ENCODE assay signal across 9 cellular contexts in the genomic region with DNA sequence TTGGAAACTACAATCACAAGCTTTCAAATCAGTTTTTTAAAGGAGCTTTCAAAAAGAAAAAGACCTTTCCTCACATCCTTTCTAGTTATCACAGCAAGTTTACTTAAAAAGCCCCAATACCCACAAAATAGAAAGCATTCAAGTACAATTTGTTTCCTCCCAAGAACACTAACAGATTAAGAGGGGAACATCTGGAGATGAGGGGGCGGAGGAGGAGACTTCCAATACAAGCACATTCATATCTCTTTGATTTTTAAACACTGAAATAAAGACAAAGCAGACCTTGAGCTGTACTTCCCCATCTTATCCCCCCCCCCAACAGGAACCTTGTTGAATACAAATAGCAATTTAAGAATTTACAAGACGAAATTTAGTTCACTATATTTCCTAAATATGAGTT. TPM values are rescaled to one million over a fixed set of nuclear protein-coding genes. Genes with fewer than 3 reads are reported as not detected.
DNase-seq lines count a peak whose midpoint lies in the region; ATAC-seq, FAIRE-seq and TF ChIP-seq lines count a peak whose summit lies in the region.
"Had no signal": no experiment of that assay in that cellular context is flagged by ENCODE, and none has a peak within 500 bp of the region (broad histone marks: within the 10 kb centered on the region; RNA-seq: fewer than 3 reads in every experiment).

No MANE protein-coding gene starts in this region.

- WGBS in A549 (ENCODE audit: missing lambda C conversion rate) = 39% methylated on average over 2 of the region's 2 CpGs

- FAIRE-seq in A549 (lab: Jason Lieb, UNC) = no peak
- FAIRE-seq: GM18507 had no signal

- peak overlapping the region; percentile 93 for H3K4me2 ChIP-seq in A549

- H3K36me3 ChIP-seq in brain microvascular endothelial cell (replicated peaks) (peaks cover 6% of the 10 kb centered on the region), mucosa of stomach (ENCODE audit: control insufficient read depth, insufficient read depth, low read length) (no peaks in the 10 kb centered on the region)

- H3K27ac ChIP-seq in A549 (peak overlapping the region; percentile 94 to 98; a peak in 5 of 6 replicates), brain microvascular endothelial cell (peak overlapping the region; percentile 98)

- H3K9ac ChIP-seq in mucosa of stomach (ENCODE audit: low read length) = peak overlapping the region; percentile 96

- no peaks in the 10 kb centered on the region for H3K27me3 ChIP-seq in brain microvascular endothelial cell (replicated peaks)
- no peaks in the 10 kb centered on the region for H3K27me3 ChIP-seq in mucosa of stomach (ENCODE audit: control insufficient read depth, insufficient read depth, low read length)

- DNase-seq in A549 (ENCODE audit: low read depth in 1 of 2, low spot score in 1 of 2) = no peak
- DNase-seq in HFF-Myc (ENCODE audit: extremely low read depth, low read depth) = no peak
- no peak for DNase-seq in brain microvascular endothelial cell
- DNase-seq in retina = no peak
- no peak for DNase-seq in HuH-7 (ENCODE audit: low spot score)
- no peak for DNase-seq in ureter (ENCODE audit: low spot score)
- DNase-seq in NCI-H446 (lab: John Stamatoyannopoulos, UW) = no peak

- in situ Hi-C loops in brain microvascular endothelial cell (cut with HindIII; ENCODE audit: low pct_ligation_motif_present, low sequenced_read_pairs) = no loop called here

- POLR2A ChIA-PET in A549 (lab: Yijun Ruan, JAX) = interaction anchor here (0.6 kb wide), 1 partner anchor 130 kb away, joined by 3 read pairs; no protein-coding TSS in a partner anchor

- H3K4me3 ChIP-seq in A549 = peak overlapping the region; percentile 84
- peak overlapping the region; percentile 99 for H3K4me3 ChIP-seq in HFF-Myc (replicated peaks; ENCODE audit: low read depth, low read length)
- H3K4me3 ChIP-seq in brain microvascular endothelial cell (ENCODE audit: low read depth, low read length) = peak overlapping the region; percentile 93
- peak overlapping the region; percentile 99 for H3K4me3 ChIP-seq in mucosa of stomach (ENCODE audit: low read length)

- TF ChIP-seq RAD21 in A549 (conservative IDR thresholded peaks at IDR 0.05 in 1 of 2, IDR thresholded peaks at IDR 0.05 in 1 of 2) = no peak

- TF ChIP-seq EP300 in A549 (IDR thresholded peaks at IDR 0.05) = no peak

- CTCF ChIA-PET in A549 (lab: Yijun Ruan, JAX) = interaction anchor here (1.6 to 3.2 kb wide), 3 partner anchors 26 to 232 kb away, joined by 5 to 24 read pairs (median 12); no protein-coding TSS in a partner anchor

- H3K4me1 ChIP-seq in A549 (peaks cover 39% of the 10 kb centered on the region), mucosa of stomach (ENCODE audit: control insufficient read depth, insufficient read depth, low read length) (peaks cover 22% of the 10 kb centered on the region)

- H3K9me3 ChIP-seq in A549 (no peaks in the 10 kb centered on the region), mucosa of stomach (ENCODE audit: control insufficient read depth, low read length) (no peaks in the 10 kb centered on the region)

- TF ChIP-seq POLR2A in A549 (IDR thresholded peaks at IDR 0.05; ENCODE audit: low read length) = no peak

- TF ChIP-seq CTCF in A549 (IDR thresholded peaks at IDR 0.05) = no peak
- TF ChIP-seq CTCF in HFF-Myc (IDR thresholded peaks at IDR 0.05; ENCODE audit: low read depth, low read length, missing control alignments) = no peak
- no peak for TF ChIP-seq CTCF in brain microvascular endothelial cell (IDR thresholded peaks at IDR 0.05; ENCODE audit: low read depth, low read length, missing control alignments)

- no peak for ATAC-seq in A549

TF ChIP-seq in A549, 52 proteins besides CTCF, POLR2A, EP300 and RAD21:
- TF ChIP-seq EHF (CRISPR knock-in tag; IDR thresholded peaks at IDR 0.05) = no peak
- 0 out of 2 replicates have a peak, but pooled peaks have one; percentile 41 for TF ChIP-seq TP53 (CRISPR knock-in tag; IDR thresholded peaks at IDR 0.05)
- no peak for TF ChIP-seq POLR2AphosphoS2 (conservative IDR thresholded peaks at IDR 0.05; ENCODE audit: low read length)
- TF ChIP-seq EHMT2 (IDR thresholded peaks at IDR 0.05; ENCODE audit: low read depth) = no peak

RNA-seq across cellular contexts. Expression of a gene that starts 2.0 kb away (rescaled TPM):
- 1,017 and 1,284 TPM in 2 replicates for polyA plus RNA-seq in A549 (2011; rRNA removed)
- polyA plus RNA-seq in A549 (2012; cell fraction: cytosol; rRNA removed) = 663 and 976 TPM in 2 replicates
- 278 and 353 TPM in 2 replicates for polyA plus RNA-seq in A549 (2012; cell fraction: nucleus; rRNA removed)
- polyA plus RNA-seq in A549 (2017; fragmentation: RNase III; extraction: RNeasy Plus Mini Kit Qiagen cat#74134 plus additional on column Dnase treatment) = 1,548 to 1,575 TPM (median 1,561 TPM) in 3 replicates
- 571 and 643 TPM in 2 replicates for polyA minus RNA-seq in A549 (2011; rRNA and poly(A)+ RNA removed)
- 492 TPM for total RNA-seq in ureter

RNA-seq across cellular contexts. Expression of a gene that starts 58.0 kb away (rescaled TPM):
- polyA plus RNA-seq in A549 (2011; rRNA removed) = 117 and 124 TPM in 2 replicates
- polyA plus RNA-seq in A549 (2012; cell fraction: cytosol; rRNA removed) = 53.5 and 59.6 TPM in 2 replicates
- 16.5 and 24.4 TPM in 2 replicates for polyA plus RNA-seq in A549 (2012; cell fraction: nucleus; rRNA removed)
- polyA plus RNA-seq in A549 (2017; fragmentation: RNase III; extraction: RNeasy Plus Mini Kit Qiagen cat#74134 plus additional on column Dnase treatment) = 73.1 to 76.5 TPM (median 75.1 TPM) in 3 replicates
- polyA minus RNA-seq in A549 (2011; rRNA and poly(A)+ RNA removed) = 59.6 and 77.1 TPM in 2 replicates
- 49.6 TPM for total RNA-seq in ureter
